19 cellular contexts compared by ENCODE assay signal in genomic region chr3:144463916-144464315, GRCh38.
A peak's percentile ranks its signal among the peaks of the same experiment; 100 is the strongest.
DNase-seq lines count a peak whose midpoint lies in the region; ATAC-seq, FAIRE-seq and TF ChIP-seq lines count a peak whose summit lies in the region.
"Had no signal": no experiment of that assay in that cellular context is flagged by ENCODE, and none has a peak within 500 bp of the region (broad histone marks: within the 10 kb centered on the region; RNA-seq: fewer than 3 reads in every experiment).

No MANE protein-coding gene starts in this region.

- H3K27me3 Mint-ChIP-seq in natural killer cell (ENCODE audit: low read depth in 2 of 2) = no peaks in the 10 kb centered on the region
- H3K27me3 Mint-ChIP-seq: CD4-positive, alpha-beta T cell had no signal

- no peaks in the 10 kb centered on the region for H3K4me1 Mint-ChIP-seq in natural killer cell

- WGBS in HepG2 (ENCODE audit: low lambda C conversion rate) = 7% methylated on average over 3 of the region's 3 CpGs
- 70% methylated on average over 3 of the region's 3 CpGs for WGBS in right lobe of liver (ENCODE audit: insufficient coverage, low coverage, low lambda C conversion rate, missing lambda C conversion rate)
- WGBS in smooth muscle cell (ENCODE audit: low lambda C conversion rate) = 66% methylated on average over 3 of the region's 3 CpGs

- H3K4me2 ChIP-seq in HepG2 (ENCODE audit: low read depth, low read length) (no peak overlapping the region), smooth muscle cell (peak overlapping the region; percentile 3)
- H3K4me2 ChIP-seq: GM23338 had no signal

- POLR2A ChIA-PET in HepG2 (lab: Yijun Ruan, JAX) = no interaction called here

- H3K9me3 Mint-ChIP-seq in natural killer cell = peaks cover 0 to 2% of the 10 kb centered on the region in 2 donors
- H3K9me3 Mint-ChIP-seq: CD4-positive, alpha-beta T cell; GM23338 had no signal

- H4K20me1 ChIP-seq in HepG2 (ENCODE audit: insufficient read depth, low read length) (no peaks in the 10 kb centered on the region), smooth muscle cell (ENCODE audit: low read depth) (no peaks in the 10 kb centered on the region)

- H3K4me1 ChIP-seq in HepG2 (ENCODE audit: insufficient read depth, low read length) (no peaks in the 10 kb centered on the region), right lobe of liver (no peaks in the 10 kb centered on the region), smooth muscle cell (ENCODE audit: low read depth) (no peaks in the 10 kb centered on the region)
- H3K4me1 ChIP-seq: SJSA1 had no signal

- no peak for TF ChIP-seq POLR2A in HepG2 (IDR thresholded peaks at IDR 0.05; ENCODE audit: insufficient read depth in 1 of 2, low read depth in 2 of 2, low read length in 2 of 2)
- TF ChIP-seq POLR2A in right lobe of liver (IDR thresholded peaks at IDR 0.05) = no peak

- no peak for DNase-seq in HepG2 (ENCODE audit: low spot score)
- no peak for DNase-seq in right lobe of liver
- DNase-seq in NCI-H446 (lab: John Stamatoyannopoulos, UW) = peak; percentile 85 to 90
- DNase-seq in cerebellum (ENCODE audit: low spot score) = peak; percentile 35
- no peak for DNase-seq in smooth muscle cell (lab: John Stamatoyannopoulos, UW; ENCODE audit: unreplicated experiment)
- no peak for DNase-seq in natural killer cell
- DNase-seq in posterior cingulate gyrus = no peak
- DNase-seq: CD4-positive, alpha-beta T cell; DMS79; KBM-7; NCI-H1417 treated with DMSO at 0.1 percent for 48 hours; NCI-H2029; NCI-H510A; NCI-H774 had no signal

- CTCF ChIA-PET in HepG2 (lab: Yijun Ruan, JAX; ENCODE audit: low intra/inter-chr PET ratio, low total read pairs) = no interaction called here

- no peak for TF ChIP-seq RAD21 in HepG2 (CRISPR knock-in tag; IDR thresholded peaks at IDR 0.05)

- no peak for TF ChIP-seq EP300 in HepG2 (IDR thresholded peaks at IDR 0.05; ENCODE audit: low read depth in 2 of 2, low read length in 2 of 2)
- TF ChIP-seq EP300 in HepG2 (CRISPR knock-in tag; IDR thresholded peaks at IDR 0.05; ENCODE audit: borderline replicate concordance) = no peak

- no peak for FAIRE-seq in HepG2 (lab: Jason Lieb, UNC)
- FAIRE-seq: A204.1 had no signal

- in situ Hi-C loops in HepG2 (cut with HindIII; ENCODE audit: extremely low pct_ligation_motif_present, low pct_unique_long_range_greater_than_20kb) = no loop called here

- H3K27me3 ChIP-seq in HepG2 (ENCODE audit: control insufficient read depth in 1 of 2, insufficient read depth in 2 of 2, low read length in 2 of 2) = no peaks in the 10 kb centered on the region
- H3K27me3 ChIP-seq in right lobe of liver = no peaks in the 10 kb centered on the region
- H3K27me3 ChIP-seq in smooth muscle cell (ENCODE audit: low read depth) = no peaks in the 10 kb centered on the region
- H3K27me3 ChIP-seq: SJSA1 had no signal

- no peaks in the 10 kb centered on the region for H3F3A ChIP-seq in smooth muscle cell (ENCODE audit: low read depth)

- no peak overlapping the region for H3K4me3 Mint-ChIP-seq in natural killer cell
- H3K4me3 Mint-ChIP-seq: CD4-positive, alpha-beta T cell; GM23338 had no signal

- no peaks in the 10 kb centered on the region for H3K9me3 ChIP-seq in HepG2 (ENCODE audit: low read length)
- H3K9me3 ChIP-seq in right lobe of liver = no peaks in the 10 kb centered on the region
- no peaks in the 10 kb centered on the region for H3K9me3 ChIP-seq in smooth muscle cell (replicated peaks; ENCODE audit: low read depth)
- H3K9me3 ChIP-seq: SJSA1 had no signal

- H3K36me3 Mint-ChIP-seq in natural killer cell = no peaks in the 10 kb centered on the region

- intact Hi-C loops in HepG2 (cut with micrococcal nuclease; ENCODE audit: unreplicated experiment) = no loop called here
- intact Hi-C loops in right lobe of liver (cut with DNase I) = no loop called here
- intact Hi-C loops in natural killer cell (cut with micrococcal nuclease) = no loop called here
- intact Hi-C loops in posterior cingulate gyrus (cut with DNase I) = no loop called here

- H3K36me3 ChIP-seq in HepG2 (replicated peaks in 1 of 2; ENCODE audit: control insufficient read depth in 1 of 2, insufficient read depth in 2 of 2, low read length in 2 of 2) (no peaks in the 10 kb centered on the region), right lobe of liver (no peaks in the 10 kb centered on the region), smooth muscle cell (ENCODE audit: low read depth) (no peaks in the 10 kb centered on the region)
- H3K36me3 ChIP-seq: SJSA1 had no signal

- ATAC-seq in HepG2 = no peak
- ATAC-seq in right lobe of liver = no peak
- ATAC-seq in GM21619 (IDR thresholded peaks at IDR 0.05; ENCODE audit: unreplicated experiment) = no peak
- no peak for ATAC-seq in natural killer cell
- ATAC-seq: GM23338, Panc1 had no signal

- H3K4me3 ChIP-seq in HepG2 (replicated peaks in 1 of 3; ENCODE audit: insufficient read depth in 1 of 3, low read depth in 2 of 3, low read length in 3 of 3) = no peak overlapping the region
- no peak overlapping the region for H3K4me3 ChIP-seq in right lobe of liver
- no peak overlapping the region for H3K4me3 ChIP-seq in smooth muscle cell
- H3K4me3 ChIP-seq: GM23338, SJSA1 had no signal

- no peak overlapping the region for H3K27ac ChIP-seq in HepG2 (ENCODE audit: extremely low read length, insufficient read depth, low read length)
- no peak overlapping the region for H3K27ac ChIP-seq in right lobe of liver
- peak overlapping the region; percentile 12 for H3K27ac ChIP-seq in smooth muscle cell (ENCODE audit: low read depth)
- H3K27ac ChIP-seq: SJSA1 had no signal

- no TSS peak for BruUV-seq in HepG2 (replicated peaks; lab: Mats Ljungman, UMichigan)

- H3K79me2 ChIP-seq in HepG2 (ENCODE audit: insufficient read depth, low read length) (no peaks in the 10 kb centered on the region), smooth muscle cell (ENCODE audit: low read depth) (no peaks in the 10 kb centered on the region)

- H2AFZ ChIP-seq in HepG2 (ENCODE audit: low read length) (no peak overlapping the region), smooth muscle cell (ENCODE audit: low read depth) (peak overlapping the region; percentile 38)
- H2AFZ ChIP-seq: GM23338 had no signal

- TF ChIP-seq CTCF in HepG2 (CRISPR knock-in tag; IDR thresholded peaks at IDR 0.05) (no peak), right lobe of liver (IDR thresholded peaks at IDR 0.05) (no peak), smooth muscle cell (IDR thresholded peaks at IDR 0.05; ENCODE audit: borderline replicate concordance, insufficient read depth, poor library complexity, severe bottlenecking) (no peak), natural killer cell (IDR thresholded peaks at IDR 0.05) (no peak)

- H3K9ac ChIP-seq in HepG2 (ENCODE audit: insufficient read depth, low read depth, low read length) (no peak overlapping the region), smooth muscle cell (ENCODE audit: low read depth) (no peak overlapping the region)

- H3K27ac Mint-ChIP-seq in natural killer cell = no peak overlapping the region
- H3K27ac Mint-ChIP-seq: CD4-positive, alpha-beta T cell; GM23338 had no signal

TF ChIP-seq in HepG2, 621 proteins besides CTCF, POLR2A, EP300 and RAD21:
- TF ChIP-seq RFX1 (IDR thresholded peaks at IDR 0.05) = no peak
- no peak for TF ChIP-seq ZBTB26 (CRISPR knock-in tag; IDR thresholded peaks at IDR 0.05; ENCODE audit: borderline replicate concordance)
- TF ChIP-seq ZNF7 (CRISPR knock-in tag; IDR thresholded peaks at IDR 0.05) = 0 out of 2 replicates have a peak, but pooled peaks have one; percentile 12
- TF ChIP-seq ZNF331 (CRISPR knock-in tag; IDR thresholded peaks at IDR 0.05) = no peak
- TF ChIP-seq MBNL3 (CRISPR knock-in tag; conservative IDR thresholded peaks at IDR 0.05) = no peak
- no peak for TF ChIP-seq MYNN (CRISPR knock-in tag; IDR thresholded peaks at IDR 0.05; ENCODE audit: low read depth)

Comparison
In these comparisons a context has a peak if more than half of its experiments do, and no peak if none do; other contexts are left out.
1. DNase-seq: peak in NCI-H446 (2 of 2) and cerebellum (single experiment); none in HepG2 (single experiment), right lobe of liver (0 of 3), smooth muscle cell (single experiment), natural killer cell (single experiment) and posterior cingulate gyrus (0 of 10).